In genomic region chr14:51990488-51990887, GRCh38 we compare ENCODE assay signal across 9 cellular contexts. TPM values are rescaled to one million over a fixed set of nuclear protein-coding genes. Genes with fewer than 3 reads are reported as not detected.
DNase-seq lines count a peak whose midpoint lies in the region; ATAC-seq and TF ChIP-seq lines count a peak whose summit lies in the region.
"Had no signal": no experiment of that assay in that cellular context is flagged by ENCODE, and none has a peak within 500 bp of the region (broad histone marks: within the 10 kb centered on the region; RNA-seq: fewer than 3 reads in every experiment).

No MANE protein-coding gene starts in this region.

- DNase-seq in H7 (no peak), WERI-Rb-1 (no peak), foreskin keratinocyte (no peak), HEK293T (ENCODE audit: extremely low spot score) (no peak), HuH-7 (ENCODE audit: low spot score) (no peak), NCI-H1092 (lab: John Stamatoyannopoulos, UW) (no peak)
- no peak for DNase-seq in stimulated activated CD4-positive, alpha-beta T cell treated with anti-CD3 and anti-CD28 coated beads, Interleukin-2, amount 100 ng/mL, for 48 hours
- DNase-seq: NCI-H2171 had no signal

- H3K9ac ChIP-seq in skeletal muscle tissue (ENCODE audit: low read depth in 1 of 3, low read length in 3 of 3), result peak overlapping the region in 2 of 3 donors; percentile 93 to 97

- H3K9me3 ChIP-seq in WERI-Rb-1 (ENCODE audit: severe bottlenecking), result no peaks in the 10 kb centered on the region
- H3K9me3 ChIP-seq in skeletal muscle tissue (ENCODE audit: control insufficient read depth in 3 of 3, low read length in 3 of 3), result no peaks in the 10 kb centered on the region

- H3K4me1 ChIP-seq in foreskin keratinocyte (no peaks in the 10 kb centered on the region), skeletal muscle tissue (ENCODE audit: control insufficient read depth in 3 of 3, insufficient read depth in 3 of 3, low read length in 3 of 3) (peaks cover 9 to 19% (median 17%) of the 10 kb centered on the region in 3 donors)

- H3K27me3 ChIP-seq in H7 (ENCODE audit: control insufficient read depth, insufficient read depth, low read length) (no peaks in the 10 kb centered on the region), WERI-Rb-1 (ENCODE audit: insufficient read depth, low read depth, severe bottlenecking) (no peaks in the 10 kb centered on the region), foreskin keratinocyte (peaks cover 5% of the 10 kb centered on the region), skeletal muscle tissue (ENCODE audit: control insufficient read depth in 3 of 3, insufficient read depth in 3 of 3, low read length in 3 of 3) (no peaks in the 10 kb centered on the region)

- POLR2A ChIA-PET in HEK293T (lab: Yijun Ruan, JAX), result interaction anchor here (1.3 to 1.7 kb wide), 2 partner anchors 10 to 78 kb away, joined by 3 to 4 read pairs; partner anchors contain the start of gene NID2

- peaks cover 12% of the 10 kb centered on the region for H3K36me3 ChIP-seq in H7 (replicated peaks; ENCODE audit: control insufficient read depth, insufficient read depth, low read length)
- H3K36me3 ChIP-seq in WERI-Rb-1, result peaks cover 46% of the 10 kb centered on the region
- peaks cover 0 to 31% (median 27%) of the 10 kb centered on the region in 3 donors for H3K36me3 ChIP-seq in skeletal muscle tissue (ENCODE audit: control insufficient read depth in 3 of 3, insufficient read depth in 3 of 3, low read length in 3 of 3)

- no peak for ATAC-seq in foreskin keratinocyte

- TF ChIP-seq CTCF in WERI-Rb-1 (IDR thresholded peaks at IDR 0.05; ENCODE audit: low read depth, low read length) (no peak), foreskin keratinocyte (conservative IDR thresholded peaks at IDR 0.05) (no peak)

- H3K4me3 ChIP-seq in H7 (ENCODE audit: insufficient read depth, low read depth, low read length) (peak overlapping the region; percentile 97), WERI-Rb-1 (ENCODE audit: low read depth, low read length) (peak overlapping the region; percentile 81), skeletal muscle tissue (ENCODE audit: low read length in 3 of 3) (peak overlapping the region; percentile 83 to 99 (median 90))

- H3K27ac ChIP-seq in WERI-Rb-1 (no peak overlapping the region; the same call in 1 of the 2 replicates), foreskin keratinocyte (peak overlapping the region; percentile 60), skeletal muscle tissue (ENCODE audit: low read depth, low read length) (no peak overlapping the region)

- CTCF ChIA-PET in HEK293T (lab: Yijun Ruan, JAX), result no interaction called here

TF ChIP-seq in HEK293T, 16 proteins besides CTCF, POLR2A, EP300 and RAD21:
- TF ChIP-seq FOXM1 (IDR thresholded peaks at IDR 0.05; ENCODE audit: borderline replicate concordance) (no peak), SUZ12 (IDR thresholded peaks at IDR 0.05) (no peak), PKNOX1 (IDR thresholded peaks at IDR 0.05) (no peak), CTBP1 (IDR thresholded peaks at IDR 0.05; ENCODE audit: borderline replicate concordance) (no peak), LEF1 (IDR thresholded peaks at IDR 0.05; ENCODE audit: borderline replicate concordance) (no peak), ZNF384 (IDR thresholded peaks at IDR 0.05) (no peak), FOXA1 (IDR thresholded peaks at IDR 0.05) (no peak), NFRKB (IDR thresholded peaks at IDR 0.05) (no peak), HDGF (IDR thresholded peaks at IDR 0.05; ENCODE audit: borderline replicate concordance) (no peak), FOXK2 (IDR thresholded peaks at IDR 0.05) (no peak), ELF4 (IDR thresholded peaks at IDR 0.05) (no peak), TARDBP (IDR thresholded peaks at IDR 0.05) (no peak)

RNA-seq across cellular contexts. Expression of gene RTRAF, which starts 1.1 kb away (rescaled TPM):
- total RNA-seq in H7 (2014; rRNA removed; shearing (Covaris generic)), result 321 and 401 TPM in 2 replicates
- total RNA-seq in foreskin keratinocyte (230 and 239 TPM in 2 replicates), skeletal muscle tissue (60.5 TPM)
- polyA plus RNA-seq in foreskin keratinocyte, result 267 and 282 TPM in 2 replicates
